Comparison of ENCODE assay signal across 18 cellular contexts in the genomic region with DNA sequence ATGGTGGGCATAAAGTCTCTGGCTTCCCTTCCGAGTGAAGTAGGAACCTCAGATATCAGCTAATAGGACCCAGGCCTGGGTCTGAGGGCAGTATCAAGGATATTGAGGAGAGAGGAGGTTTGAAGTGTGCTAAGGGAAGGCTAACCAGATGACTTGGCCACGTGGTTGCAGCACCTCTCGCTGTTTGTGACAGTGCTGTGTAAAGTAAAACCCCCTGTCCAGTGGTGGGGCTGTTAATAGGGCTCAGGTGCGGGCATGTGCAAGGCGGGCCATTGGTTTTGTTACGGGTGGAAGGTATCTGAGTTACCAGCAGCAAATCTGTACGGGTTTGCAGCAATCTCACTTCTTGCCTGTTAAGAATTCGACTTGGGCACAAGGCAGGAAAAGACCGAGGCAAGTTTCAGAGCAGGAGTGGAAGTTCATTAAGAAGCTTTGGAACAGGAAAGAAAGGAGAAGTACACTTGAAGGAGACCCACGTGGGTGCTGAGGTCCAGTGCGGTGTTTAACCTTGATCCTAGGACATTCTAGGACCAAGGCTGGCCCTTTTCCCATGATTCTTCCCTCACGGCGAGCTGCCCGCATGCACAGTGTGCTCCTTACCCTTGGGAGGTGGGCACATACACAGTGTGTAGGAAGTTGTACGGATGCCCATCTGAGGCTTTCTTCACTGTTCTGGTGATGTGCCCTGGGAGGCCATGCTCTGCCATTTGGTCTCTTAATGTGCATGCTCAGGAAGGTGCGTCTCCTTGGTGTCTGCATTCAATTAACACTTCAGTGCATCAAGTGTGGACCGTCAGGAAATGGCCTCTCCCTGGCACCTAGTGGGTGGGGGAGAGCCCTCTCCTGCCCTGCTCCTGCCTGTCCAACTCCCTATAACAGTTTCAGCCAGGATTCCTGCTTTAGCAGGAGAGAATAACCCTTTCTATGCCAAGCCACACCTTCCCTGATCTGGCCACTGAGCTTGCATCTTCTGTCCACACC. TPM values are rescaled to one million over a fixed set of nuclear protein-coding genes. Genes with fewer than 3 reads are reported as not detected.
A peak's percentile ranks its signal among the peaks of the same experiment; 100 is the strongest.
DNase-seq lines count a peak whose midpoint lies in the region; ATAC-seq and TF ChIP-seq lines count a peak whose summit lies in the region.
"Had no signal": no experiment of that assay in that cellular context is flagged by ENCODE, and none has a peak within 500 bp of the region (broad histone marks: within the 10 kb centered on the region; RNA-seq: fewer than 3 reads in every experiment).

No MANE protein-coding gene starts in this region.

- peak overlapping the region; percentile 46 for H3K27ac Mint-ChIP-seq in activated naive CD8-positive, alpha-beta T cell
- H3K27ac Mint-ChIP-seq in activated naive CD8-positive, alpha-beta T cell treated with anti-CD3 and anti-CD28 coated beads for 36 hours = no peak overlapping the region
- H3K27ac Mint-ChIP-seq in dendritic cell treated with granulocyte-macrophage colony-stimulating factor and Interleukin-4, amounts not matched to agents 40 ng/mL and 50 ng/mL, for 4 days = peak overlapping the region; percentile 60
- H3K27ac Mint-ChIP-seq in mesothelial cell of epicardium = peak overlapping the region; percentile 87
- H3K27ac Mint-ChIP-seq: activated CD4-positive, alpha-beta T cell treated with anti-CD3 and anti-CD28 coated beads, Interleukin-2, amount 10 ng/mL, durations not matched to agents 7 days and 5 days; activated naive CD8-positive, alpha-beta T cell treated with anti-CD3 and anti-CD28 coated beads, Interleukin-2, amount 10 ng/mL, durations not matched to agents 7 days and 5 days had no signal

- H3K27me3 ChIP-seq in upper lobe of left lung = no peaks in the 10 kb centered on the region
- H3K27me3 ChIP-seq: dorsolateral prefrontal cortex, gastrocnemius medialis had no signal

- ATAC-seq in upper lobe of left lung (ENCODE audit: low FRiP score in 2 of 2) (peak; percentile 57 to 64), HG03342 (IDR thresholded peaks at IDR 0.05; ENCODE audit: unreplicated experiment) (no peak)
- ATAC-seq: gastrocnemius medialis had no signal

- H3K27ac ChIP-seq in upper lobe of left lung = peak overlapping the region; percentile 26 to 45 (median 27)
- H3K27ac ChIP-seq: gastrocnemius medialis had no signal

- H3K4me3 ChIP-seq in upper lobe of left lung = no peak overlapping the region
- H3K4me3 ChIP-seq: dorsolateral prefrontal cortex, gastrocnemius medialis had no signal

- DNase-seq in activated naive CD8-positive, alpha-beta T cell treated with anti-CD3 and anti-CD28 coated beads for 36 hours = no peak
- DNase-seq in mesothelial cell of epicardium (ENCODE audit: low spot score in 2 of 2, unreplicated experiment in 2 of 2) = no peak
- peak in 1 of 2 donors; percentile 58 for DNase-seq in upper lobe of left lung
- DNase-seq in NCI-H774 (lab: John Stamatoyannopoulos, UW) = no peak
- no peak for DNase-seq in GDM1 (lab: John Stamatoyannopoulos, UW)
- DNase-seq: activated CD4-positive, alpha-beta T cell treated with anti-CD3 and anti-CD28 coated beads, Interleukin-2, amount 10 ng/mL, durations not matched to agents 7 days and 5 days; activated naive CD8-positive, alpha-beta T cell treated with anti-CD3 and anti-CD28 coated beads, Interleukin-2, amount 10 ng/mL, durations not matched to agents 7 days and 5 days; COR-L47; gastrocnemius medialis; NCI-H1694; NCI-H345; stimulated activated CD4-positive, alpha-beta T cell treated with anti-CD3 and anti-CD28 coated beads, Interleukin-12 subunit alpha, Interleukin-12 subunit beta, amount 100 ng/mL, for 4 hours had no signal

- H3K27me3 Mint-ChIP-seq in activated naive CD8-positive, alpha-beta T cell = no peaks in the 10 kb centered on the region
- no peaks in the 10 kb centered on the region for H3K27me3 Mint-ChIP-seq in activated naive CD8-positive, alpha-beta T cell treated with anti-CD3 and anti-CD28 coated beads for 36 hours
- H3K27me3 Mint-ChIP-seq in dendritic cell treated with granulocyte-macrophage colony-stimulating factor and Interleukin-4, amounts not matched to agents 40 ng/mL and 50 ng/mL, for 4 days = no peaks in the 10 kb centered on the region
- H3K27me3 Mint-ChIP-seq in mesothelial cell of epicardium (ENCODE audit: low read depth) = no peaks in the 10 kb centered on the region
- H3K27me3 Mint-ChIP-seq: activated CD4-positive, alpha-beta T cell treated with anti-CD3 and anti-CD28 coated beads, Interleukin-2, amount 10 ng/mL, durations not matched to agents 7 days and 5 days; activated naive CD8-positive, alpha-beta T cell treated with anti-CD3 and anti-CD28 coated beads, Interleukin-2, amount 10 ng/mL, durations not matched to agents 7 days and 5 days had no signal

- WGBS in upper lobe of left lung, 2 donors = 55 to 70% methylated on average over 16 to 17 of the region's 17 CpGs

- H3K36me3 Mint-ChIP-seq in activated naive CD8-positive, alpha-beta T cell = peaks cover 3% of the 10 kb centered on the region
- H3K36me3 Mint-ChIP-seq in activated naive CD8-positive, alpha-beta T cell treated with anti-CD3 and anti-CD28 coated beads for 36 hours = peaks cover 2% of the 10 kb centered on the region
- no peaks in the 10 kb centered on the region for H3K36me3 Mint-ChIP-seq in dendritic cell treated with granulocyte-macrophage colony-stimulating factor and Interleukin-4, amounts not matched to agents 40 ng/mL and 50 ng/mL, for 4 days (ENCODE audit: low read depth)
- peaks cover 11% of the 10 kb centered on the region for H3K36me3 Mint-ChIP-seq in mesothelial cell of epicardium

- H3K4me3 Mint-ChIP-seq in activated naive CD8-positive, alpha-beta T cell = no peak overlapping the region
- H3K4me3 Mint-ChIP-seq in activated naive CD8-positive, alpha-beta T cell treated with anti-CD3 and anti-CD28 coated beads for 36 hours = no peak overlapping the region
- peak overlapping the region; percentile 9 for H3K4me3 Mint-ChIP-seq in dendritic cell treated with granulocyte-macrophage colony-stimulating factor and Interleukin-4, amounts not matched to agents 40 ng/mL and 50 ng/mL, for 4 days
- no peak overlapping the region for H3K4me3 Mint-ChIP-seq in mesothelial cell of epicardium
- H3K4me3 Mint-ChIP-seq: activated CD4-positive, alpha-beta T cell treated with anti-CD3 and anti-CD28 coated beads, Interleukin-2, amount 10 ng/mL, durations not matched to agents 7 days and 5 days; activated naive CD8-positive, alpha-beta T cell treated with anti-CD3 and anti-CD28 coated beads, Interleukin-2, amount 10 ng/mL, durations not matched to agents 7 days and 5 days had no signal

- H3K9me3 ChIP-seq in upper lobe of left lung = no peaks in the 10 kb centered on the region
- H3K9me3 ChIP-seq: gastrocnemius medialis had no signal

- peaks cover 21 to 33% (median 28%) of the 10 kb centered on the region in 4 donors for H3K4me1 ChIP-seq in upper lobe of left lung

- TF ChIP-seq CTCF in mesothelial cell of epicardium (IDR thresholded peaks at IDR 0.05; ENCODE audit: unreplicated experiment) (no peak), upper lobe of left lung (IDR thresholded peaks at IDR 0.05) (no peak)

- no peaks in the 10 kb centered on the region for H3K9me3 Mint-ChIP-seq in activated naive CD8-positive, alpha-beta T cell (ENCODE audit: low read depth)
- no peaks in the 10 kb centered on the region for H3K9me3 Mint-ChIP-seq in activated naive CD8-positive, alpha-beta T cell treated with anti-CD3 and anti-CD28 coated beads for 36 hours
- H3K9me3 Mint-ChIP-seq in dendritic cell treated with granulocyte-macrophage colony-stimulating factor and Interleukin-4, amounts not matched to agents 40 ng/mL and 50 ng/mL, for 4 days = no peaks in the 10 kb centered on the region
- no peaks in the 10 kb centered on the region for H3K9me3 Mint-ChIP-seq in mesothelial cell of epicardium
- H3K9me3 Mint-ChIP-seq: activated CD4-positive, alpha-beta T cell treated with anti-CD3 and anti-CD28 coated beads, Interleukin-2, amount 10 ng/mL, durations not matched to agents 7 days and 5 days; activated naive CD8-positive, alpha-beta T cell treated with anti-CD3 and anti-CD28 coated beads, Interleukin-2, amount 10 ng/mL, durations not matched to agents 7 days and 5 days had no signal

- H3K4me1 Mint-ChIP-seq in activated naive CD8-positive, alpha-beta T cell (ENCODE audit: low read depth) = peaks cover 35% of the 10 kb centered on the region
- H3K4me1 Mint-ChIP-seq in activated naive CD8-positive, alpha-beta T cell treated with anti-CD3 and anti-CD28 coated beads for 36 hours = peaks cover 15% of the 10 kb centered on the region
- peaks cover 28% of the 10 kb centered on the region for H3K4me1 Mint-ChIP-seq in dendritic cell treated with granulocyte-macrophage colony-stimulating factor and Interleukin-4, amounts not matched to agents 40 ng/mL and 50 ng/mL, for 4 days (ENCODE audit: low read depth)
- H3K4me1 Mint-ChIP-seq in mesothelial cell of epicardium = peaks cover 24% of the 10 kb centered on the region

- TF ChIP-seq POLR2A in upper lobe of left lung (IDR thresholded peaks at IDR 0.05) = no peak

- intact Hi-C loops in dendritic cell treated with granulocyte-macrophage colony-stimulating factor and Interleukin-4, amounts not matched to agents 40 ng/mL and 50 ng/mL, for 4 days (cut with micrococcal nuclease) = no loop called here

- no peak for TF ChIP-seq EP300 in upper lobe of left lung (IDR thresholded peaks at IDR 0.05)

- no peaks in the 10 kb centered on the region for H3K36me3 ChIP-seq in upper lobe of left lung
- H3K36me3 ChIP-seq: gastrocnemius medialis had no signal

RNA-seq across cellular contexts. Expression of a gene that starts 20.3 kb away (rescaled TPM):
- 10 to 100 TPM; 27.7 to 30.0 TPM for total RNA-seq in activated naive CD8-positive, alpha-beta T cell treated with anti-CD3 and anti-CD28 coated beads for 36 hours
- 21.6 to 27.2 TPM (median 24.7 TPM) in 3 replicates for total RNA-seq in mesothelial cell of epicardium
- 10 to 100 TPM; 24.8 to 67.1 (median 37.3) TPM for total RNA-seq in upper lobe of left lung

RNA-seq across cellular contexts. Expression of a gene that starts 22.8 kb away (rescaled TPM):
- under 1 TPM; 0.24 to 0.68 TPM for total RNA-seq in activated naive CD8-positive, alpha-beta T cell treated with anti-CD3 and anti-CD28 coated beads for 36 hours
- 0.75 to 0.98 TPM (median 0.90 TPM) in 3 replicates for total RNA-seq in mesothelial cell of epicardium
- total RNA-seq in upper lobe of left lung = 10 to 100 TPM in 5 of 6 donors, 1 to 10 TPM in 1; 5.7 to 40.8 (median 17.5) TPM
- total RNA-seq: Daoy, lower leg skin had no signal

RNA-seq across cellular contexts. Expression of a gene that starts 35.3 kb away (rescaled TPM):
- not detected for total RNA-seq in activated naive CD8-positive, alpha-beta T cell treated with anti-CD3 and anti-CD28 coated beads for 36 hours
- total RNA-seq in mesothelial cell of epicardium (12.3 to 13.9 TPM (median 13.3 TPM) in 3 replicates), upper lobe of left lung (100 to 1,000 TPM in 4 of 6 donors, 10 to 100 TPM in 2; 34.1 to 294 (median 119) TPM)
- total RNA-seq: activated CD4-positive, alpha-beta T cell treated with anti-CD3 and anti-CD28 coated beads, Interleukin-2, amount 10 ng/mL, durations not matched to agents 7 days and 5 days had no signal

RNA-seq across cellular contexts. Expression of a gene that starts 35.8 kb away (rescaled TPM):
- 10 to 100 TPM; 11.6 to 13.3 TPM for total RNA-seq in activated naive CD8-positive, alpha-beta T cell treated with anti-CD3 and anti-CD28 coated beads for 36 hours
- total RNA-seq in mesothelial cell of epicardium (8.3 to 9.9 TPM (median 9.7 TPM) in 3 replicates), upper lobe of left lung (100 to 1,000 TPM in 4 of 6 donors, 10 to 100 TPM in 2; 46.0 to 180 (median 124) TPM)

Comparison
In these comparisons a context has a peak if more than half of its experiments do, and no peak if none do; other contexts are left out.
1. RNA of a gene that starts 35.3 kb away (total RNA-seq): 34.1 to 294 TPM in upper lobe of left lung and 12.3 to 13.9 TPM in mesothelial cell of epicardium; not detected in activated naive CD8-positive, alpha-beta T cell treated with anti-CD3 and anti-CD28 coated beads for 36 hours; every median in the first group is over 10 times any median in the second.